In genomic region chr1:186880982-186881381, GRCh38 we compare ENCODE assay signal across 3 cellular contexts.
TF ChIP-seq lines count a peak whose summit lies in the region.

No MANE protein-coding gene starts in this region.

TF ChIP-seq in HEK293T, 16 proteins besides CTCF, POLR2A, EP300 and RAD21 (continued from another document):
- TF ChIP-seq SP1 (IDR thresholded peaks at IDR 0.05) (no peak), CTBP1 (IDR thresholded peaks at IDR 0.05; ENCODE audit: borderline replicate concordance) (no peak)

TF ChIP-seq in neural cell, 6 proteins besides CTCF, POLR2A, EP300 and RAD21 (continued from another document):
- TF ChIP-seq REST (IDR thresholded peaks at IDR 0.05; ENCODE audit: borderline replicate concordance) (no peak), SMC3 (conservative IDR thresholded peaks at IDR 0.05; ENCODE audit: poor library complexity) (no peak), EZH2 (IDR thresholded peaks at IDR 0.05; ENCODE audit: borderline replicate concordance, insufficient read depth, low read length, poor library complexity, severe bottlenecking) (no peak), TAF1 (IDR thresholded peaks at IDR 0.05; ENCODE audit: low read depth) (no peak), POLR2AphosphoS5 (IDR thresholded peaks at IDR 0.05) (no peak)
TF ChIP-seq in neural cell: peak in this region for 0.

TF ChIP-seq in WTC11, 78 proteins besides CTCF, POLR2A, EP300 and RAD21 (continued from another document):
- TF ChIP-seq AFF4 (CRISPR knock-in tag; IDR thresholded peaks at IDR 0.05; ENCODE audit: borderline replicate concordance) = no peak
- no peak for TF ChIP-seq ZNF317 (CRISPR knock-in tag; IDR thresholded peaks at IDR 0.05; ENCODE audit: borderline replicate concordance, low read depth)
- TF ChIP-seq NR2C2 (CRISPR knock-in tag; IDR thresholded peaks at IDR 0.05) = no peak
- no peak for TF ChIP-seq SMAD3 (CRISPR knock-in tag; IDR thresholded peaks at IDR 0.05; ENCODE audit: borderline replicate concordance)
- no peak for TF ChIP-seq PRDM15 (CRISPR knock-in tag; IDR thresholded peaks at IDR 0.05)
- TF ChIP-seq FOXJ3 (CRISPR knock-in tag; IDR thresholded peaks at IDR 0.05; ENCODE audit: borderline replicate concordance) = no peak
- TF ChIP-seq TP53 (CRISPR knock-in tag; IDR thresholded peaks at IDR 0.05) = no peak
- no peak for TF ChIP-seq OVOL2 (CRISPR knock-in tag; IDR thresholded peaks at IDR 0.05; ENCODE audit: borderline replicate concordance)
- TF ChIP-seq ATF6 (CRISPR knock-in tag; IDR thresholded peaks at IDR 0.05) = no peak
- no peak for TF ChIP-seq ZNF416 (CRISPR knock-in tag; IDR thresholded peaks at IDR 0.05)
- no peak for TF ChIP-seq ZMAT4 (CRISPR knock-in tag; IDR thresholded peaks at IDR 0.05)
- TF ChIP-seq RELA (CRISPR knock-in tag; IDR thresholded peaks at IDR 0.05; ENCODE audit: borderline replicate concordance) = no peak
